In the genomic region with DNA sequence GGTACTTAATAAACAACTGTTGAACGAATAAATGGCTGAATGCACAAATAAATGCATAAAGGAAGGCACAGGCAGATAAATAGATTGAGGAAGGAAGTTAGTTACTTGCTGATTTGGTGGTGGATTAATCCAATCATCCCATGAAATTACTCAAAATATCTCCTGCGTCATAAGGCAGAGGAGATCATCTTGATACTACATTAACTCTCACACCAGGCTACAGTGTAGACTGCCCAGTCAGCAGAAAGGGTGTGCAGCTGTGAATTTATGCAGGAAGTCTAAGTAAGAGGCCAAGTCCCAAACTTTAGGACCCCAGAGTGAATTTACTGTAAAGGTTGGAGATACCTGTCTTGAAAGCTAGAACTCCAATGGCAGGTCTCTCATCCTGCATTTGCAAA, we compare ENCODE assay signal across 11 cellular contexts. TPM values are rescaled to one million over a fixed set of nuclear protein-coding genes. Genes with fewer than 3 reads are reported as not detected.
DNase-seq lines count a peak whose midpoint lies in the region; TF ChIP-seq lines count a peak whose summit lies in the region.
"Had no signal": no experiment of that assay in that cellular context is flagged by ENCODE, and none has a peak within 500 bp of the region (broad histone marks: within the 10 kb centered on the region; RNA-seq: fewer than 3 reads in every experiment).

No MANE protein-coding gene starts in this region.

- TF ChIP-seq CTCF in fibroblast of lung (conservative IDR thresholded peaks at IDR 0.05 in 1 of 2, IDR thresholded peaks at IDR 0.05 in 1 of 2; ENCODE audit: low read depth in 1 of 2, low read length in 2 of 2) (no peak), nephron (IDR thresholded peaks at IDR 0.05; ENCODE audit: unreplicated experiment in 3 of 3) (no peak), type B pancreatic cell (conservative IDR thresholded peaks at IDR 0.05) (no peak)

- peaks cover 3% of the 10 kb centered on the region for H3K79me2 ChIP-seq in fibroblast of lung (ENCODE audit: control insufficient read depth, insufficient read depth, low read length)

- H4K20me1 ChIP-seq in fibroblast of lung (ENCODE audit: control insufficient read depth, extremely low read depth, insufficient read depth, low read length), result no peaks in the 10 kb centered on the region

- peak overlapping the region; percentile 90 for H3K27ac ChIP-seq in fibroblast of lung (ENCODE audit: insufficient read depth, low read length)

- H3K4me1 ChIP-seq in adipocyte (ENCODE audit: control insufficient read depth, insufficient read depth, low read length) (peaks cover 78% of the 10 kb centered on the region), fibroblast of lung (ENCODE audit: control insufficient read depth, extremely low read depth, insufficient read depth, low read length) (peaks cover 47% of the 10 kb centered on the region)

- H3K36me3 Mint-ChIP-seq in nephron (ENCODE audit: low read depth) (peaks cover 8% of the 10 kb centered on the region), type B pancreatic cell (peaks cover 12% of the 10 kb centered on the region)
- H3K36me3 Mint-ChIP-seq: activated naive CD8-positive, alpha-beta T cell treated with anti-CD3 and anti-CD28 coated beads, Interleukin-2, amount 10 ng/mL, durations not matched to agents 7 days and 5 days had no signal

- H2AFZ ChIP-seq in fibroblast of lung (ENCODE audit: low read length), result no peak overlapping the region

- H3K27ac Mint-ChIP-seq in nephron, result peak overlapping the region; percentile 93 to 95 (median 94)
- peak overlapping the region; percentile 76 for H3K27ac Mint-ChIP-seq in type B pancreatic cell
- H3K27ac Mint-ChIP-seq: activated naive CD8-positive, alpha-beta T cell treated with anti-CD3 and anti-CD28 coated beads, Interleukin-2, amount 10 ng/mL, durations not matched to agents 7 days and 5 days had no signal

- no peak overlapping the region for H3K9ac ChIP-seq in adipocyte (ENCODE audit: low read length)
- no peak overlapping the region for H3K9ac ChIP-seq in fibroblast of lung (ENCODE audit: insufficient read depth, low read length)

- no peak for DNase-seq in adipocyte (ENCODE audit: low read depth)
- no peak for DNase-seq in fibroblast of lung (ENCODE audit: low read depth in 2 of 2)
- DNase-seq in type B pancreatic cell (ENCODE audit: extremely low spot score, unreplicated experiment), result no peak
- no peak for DNase-seq in hepatic stellate cell (ENCODE audit: low spot score)
- DNase-seq in activated CD4-positive, CD25-positive, alpha-beta regulatory T cell treated with anti-CD3 and anti-CD28 coated beads, Interleukin-2, amount 50 U/mL, for 72 hours, result no peak
- no peak for DNase-seq in GF-D8 (lab: John Stamatoyannopoulos, UW)
- DNase-seq: activated naive CD8-positive, alpha-beta T cell treated with anti-CD3 and anti-CD28 coated beads, Interleukin-2, amount 10 ng/mL, durations not matched to agents 7 days and 5 days; effector CD4-positive, alpha-beta T cell; KBM-7; stimulated activated CD4-positive, alpha-beta T cell treated with anti-CD3 and anti-CD28 coated beads, Interleukin-15, amount 100 ng/mL, for 24 hours had no signal

- peak overlapping the region; percentile 53 for H3K4me2 ChIP-seq in fibroblast of lung (ENCODE audit: extremely low read depth, insufficient read depth, low read length)

- peak overlapping the region; percentile 11 for H3K4me3 ChIP-seq in adipocyte (ENCODE audit: low read length)
- no peak overlapping the region for H3K4me3 ChIP-seq in fibroblast of lung (replicated peaks in 1 of 4; ENCODE audit: control extremely low read depth in 1 of 4, insufficient read depth in 1 of 4, low read depth in 3 of 4, low read length in 4 of 4)

- H3K4me3 Mint-ChIP-seq in nephron (no peak overlapping the region), type B pancreatic cell (no peak overlapping the region)
- H3K4me3 Mint-ChIP-seq: activated naive CD8-positive, alpha-beta T cell treated with anti-CD3 and anti-CD28 coated beads, Interleukin-2, amount 10 ng/mL, durations not matched to agents 7 days and 5 days had no signal

- H3K27me3 Mint-ChIP-seq in nephron (ENCODE audit: low read depth) (no peaks in the 10 kb centered on the region), type B pancreatic cell (no peaks in the 10 kb centered on the region)

- H3K27me3 ChIP-seq in adipocyte (replicated peaks; ENCODE audit: control insufficient read depth, insufficient read depth, low read length) (no peaks in the 10 kb centered on the region), fibroblast of lung (ENCODE audit: control insufficient read depth, insufficient read depth, low read length) (no peaks in the 10 kb centered on the region)

- no peaks in the 10 kb centered on the region for H3K9me3 Mint-ChIP-seq in nephron
- no peaks in the 10 kb centered on the region for H3K9me3 Mint-ChIP-seq in type B pancreatic cell
- H3K9me3 Mint-ChIP-seq: activated naive CD8-positive, alpha-beta T cell treated with anti-CD3 and anti-CD28 coated beads, Interleukin-2, amount 10 ng/mL, durations not matched to agents 7 days and 5 days had no signal

- H3K4me1 Mint-ChIP-seq in nephron, result peaks cover 60% of the 10 kb centered on the region
- H3K4me1 Mint-ChIP-seq in type B pancreatic cell (ENCODE audit: unreplicated experiment), result peaks cover 48% of the 10 kb centered on the region
- H3K4me1 Mint-ChIP-seq: activated naive CD8-positive, alpha-beta T cell treated with anti-CD3 and anti-CD28 coated beads, Interleukin-2, amount 10 ng/mL, durations not matched to agents 7 days and 5 days had no signal

- peaks cover 6% of the 10 kb centered on the region for H3K36me3 ChIP-seq in adipocyte (ENCODE audit: control insufficient read depth, insufficient read depth, low read length, severe bottlenecking)
- H3K36me3 ChIP-seq in fibroblast of lung (ENCODE audit: control insufficient read depth, insufficient read depth, low read length), result no peaks in the 10 kb centered on the region

- H3K9me3 ChIP-seq in adipocyte (ENCODE audit: control insufficient read depth, low read length) (no peaks in the 10 kb centered on the region), fibroblast of lung (ENCODE audit: control insufficient read depth, insufficient read depth, low read depth, low read length) (no peaks in the 10 kb centered on the region)

RNA-seq across cellular contexts. Expression of a gene that starts 38.6 kb away (rescaled TPM):
- 25.9 and 29.4 TPM in 2 replicates for total RNA-seq in fibroblast of lung
- polyA plus RNA-seq in fibroblast of lung, result 7.2 and 14.1 TPM in 2 replicates
- polyA plus RNA-seq in fibroblast of lung (2012), result 5.2 and 10.7 TPM in 2 replicates
- polyA minus RNA-seq in fibroblast of lung (ENCODE audit: low replicate concordance), result 32.8 and 48.0 TPM in 2 replicates
- total RNA-seq in type B pancreatic cell (ENCODE audit: low replicate concordance), result 10.0 and 23.6 TPM in 2 replicates
- total RNA-seq: activated naive CD8-positive, alpha-beta T cell treated with anti-CD3 and anti-CD28 coated beads, Interleukin-2, amount 10 ng/mL, durations not matched to agents 7 days and 5 days had no signal
